8 cellular contexts compared by ENCODE assay signal in genomic region chr2:219057709-219058540, GRCh38. TPM values are rescaled to one million over a fixed set of nuclear protein-coding genes. Genes with fewer than 3 reads are reported as not detected.
DNase-seq lines count a peak whose midpoint lies in the region; ATAC-seq and TF ChIP-seq lines count a peak whose summit lies in the region.

No MANE protein-coding gene starts in this region.

- TF ChIP-seq POLR2A in right lobe of liver (IDR thresholded peaks at IDR 0.05) = no peak

- H3K9ac ChIP-seq in colonic mucosa (ENCODE audit: low read depth in 2 of 2, low read length in 2 of 2) = peak overlapping the region; percentile 91 to 92

- TF ChIP-seq CTCF in colonic mucosa (IDR thresholded peaks at IDR 0.05) (peak; percentile 93), right lobe of liver (IDR thresholded peaks at IDR 0.05) (peak; percentile 95 to 98 (median 96))

- peaks cover 33% of the 10 kb centered on the region for H3K27me3 ChIP-seq in colonic mucosa
- no peaks in the 10 kb centered on the region for H3K27me3 ChIP-seq in right lobe of liver

- DNase-seq in NCI-H1436 (lab: John Stamatoyannopoulos, UW) (peak; percentile 57), NCI-H1436 treated with DMSO at 0.1 percent for 48 hours (lab: John Stamatoyannopoulos, UW) (no peak), NCI-H2196 treated with DMSO at 0.1 percent for 48 hours (lab: John Stamatoyannopoulos, UW; ENCODE audit: unreplicated experiment) (peak; percentile 49), colonic mucosa (peak; percentile 83), right lobe of liver (peak; percentile 84 to 88 (median 86))
- peak; percentile 70 to 75 for DNase-seq in activated CD4-positive, alpha-beta T cell treated with anti-CD3 and anti-CD28 coated beads for 4 hours
- peak; percentile 75 to 76 for DNase-seq in stimulated activated CD4-positive, alpha-beta T cell treated with anti-CD3 and anti-CD28 coated beads, Interleukin-4, amount 100 ng/mL, for 48 hours (ENCODE audit: low read depth in 2 of 2)

- H3K27ac ChIP-seq in colonic mucosa (no peak overlapping the region), right lobe of liver (no peak overlapping the region)

- intact Hi-C loops in colonic mucosa (cut with DNase I) = loop anchor here (5.0 kb wide), 3 partner anchors 64 to 239 kb away; no protein-coding TSS in a partner anchor
- intact Hi-C loops in right lobe of liver (cut with DNase I) = loop anchor here (2.0 to 10.0 kb wide), 3 partner anchors 63 to 99 kb away; no protein-coding TSS in a partner anchor

- no peaks in the 10 kb centered on the region for H3K36me3 ChIP-seq in colonic mucosa
- no peaks in the 10 kb centered on the region for H3K36me3 ChIP-seq in right lobe of liver

- H3K4me3 ChIP-seq in colonic mucosa = peak overlapping the region; percentile 59
- peak overlapping the region in 2 of 3 donors; percentile 43 to 46 for H3K4me3 ChIP-seq in right lobe of liver

- H3K9me3 ChIP-seq in colonic mucosa (no peaks in the 10 kb centered on the region), right lobe of liver (no peaks in the 10 kb centered on the region)

- H3K4me1 ChIP-seq in colonic mucosa = no peaks in the 10 kb centered on the region
- peaks cover 0 to 31% (median 9%) of the 10 kb centered on the region in 4 donors for H3K4me1 ChIP-seq in right lobe of liver

- WGBS in right lobe of liver (ENCODE audit: insufficient coverage, low coverage, low lambda C conversion rate, missing lambda C conversion rate) = 6% methylated on average over 7 of the region's 52 CpGs

- peak; percentile 80 for ATAC-seq in HG03045 (IDR thresholded peaks at IDR 0.05; ENCODE audit: unreplicated experiment)
- peak; percentile 82 to 86 (median 84) for ATAC-seq in right lobe of liver

RNA-seq across cellular contexts. Expression of gene IHH, which starts 2.8 kb away (rescaled TPM):
- total RNA-seq in colonic mucosa = 100 to 1,000 TPM in 1 of 2 donors, 10 to 100 TPM in 1; 82.2 to 103 TPM
- total RNA-seq in right lobe of liver = 1 to 10 TPM in 3 of 6 experiments, under 1 TPM in 3; 0.42 to 3.9 (median 1.1) TPM

RNA-seq across cellular contexts. Expression of gene CFAP65, which starts 16.6 kb away (rescaled TPM):
- total RNA-seq in colonic mucosa (1 to 10 TPM in 1 of 2 donors, under 1 TPM in 1; 0.05 to 1.6 TPM), right lobe of liver (not detected)

Comparison
In these comparisons a context has a peak if more than half of its experiments do, and no peak if none do; other contexts are left out.
1. RNA of gene IHH, which starts 2.8 kb away (total RNA-seq): 82.2 to 103 TPM in colonic mucosa; 0.42 to 3.9 TPM in right lobe of liver; every median in the first group is over 10 times any median in the second.